Comparison of ENCODE assay signal across 2 cellular contexts in the genomic region with DNA sequence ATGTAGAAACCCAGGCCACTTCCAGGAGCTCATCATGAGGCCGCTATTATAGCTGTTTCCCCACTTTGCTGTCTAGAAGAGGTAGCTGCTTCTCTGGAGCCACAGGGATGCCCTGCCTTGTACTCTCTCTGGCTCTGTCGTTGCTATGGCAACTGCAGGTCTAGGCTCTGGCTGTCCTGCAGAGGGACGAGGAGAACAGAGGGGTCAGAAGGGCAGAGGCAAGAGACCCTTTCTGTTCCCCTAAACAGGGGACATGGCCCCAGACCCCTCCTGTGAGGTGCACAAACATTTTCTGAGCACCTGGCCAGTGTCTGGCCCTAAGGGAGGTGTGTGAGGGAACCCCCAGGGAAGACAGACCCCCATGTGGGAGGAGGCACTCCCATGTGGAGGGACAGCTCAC.
TF ChIP-seq lines count a peak whose summit lies in the region.

No MANE protein-coding gene starts in this region.

TF ChIP-seq in K562, 482 proteins besides CTCF, POLR2A, EP300 and RAD21:
- TF ChIP-seq RFX1 (IDR thresholded peaks at IDR 0.05) (peak; percentile 86), MCM7 (IDR thresholded peaks at IDR 0.05) (no peak)

TF ChIP-seq in liver, 16 proteins besides CTCF, POLR2A, EP300 and RAD21:
- TF ChIP-seq NR2F2 (IDR thresholded peaks at IDR 0.05) = peak; percentile 21
- TF ChIP-seq FOXA1 (IDR thresholded peaks at IDR 0.05) = no peak
